In the genomic region with DNA sequence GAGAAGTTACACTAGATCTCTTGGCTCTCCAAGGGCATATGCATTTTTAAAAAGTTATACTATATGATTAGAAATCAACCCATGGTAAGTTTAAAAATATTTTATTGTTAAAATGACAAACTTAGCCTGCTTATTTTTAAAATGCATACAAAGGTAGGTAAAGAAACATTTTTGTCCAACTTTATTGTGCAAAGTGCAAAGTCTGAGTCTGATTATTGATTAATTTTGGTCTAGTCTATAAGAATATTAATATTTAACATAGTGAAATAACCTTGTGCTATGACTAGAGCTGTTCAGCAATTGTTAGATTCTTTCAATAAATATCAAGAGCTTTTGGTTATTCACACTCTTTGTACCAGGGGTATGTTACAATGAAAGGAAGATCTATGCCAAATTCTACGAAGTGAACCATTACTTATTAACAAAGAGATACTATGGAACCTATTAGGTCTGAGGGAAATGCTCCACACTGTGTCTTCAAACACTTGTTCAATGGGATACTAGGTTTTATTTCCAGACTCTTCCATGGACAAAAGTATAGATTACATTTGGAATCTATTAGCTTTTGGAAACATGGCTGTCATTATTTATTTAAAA, we compare ENCODE assay signal across 28 cellular contexts.
DNase-seq lines count a peak whose midpoint lies in the region; ATAC-seq, FAIRE-seq and TF ChIP-seq lines count a peak whose summit lies in the region.
"Had no signal": no experiment of that assay in that cellular context is flagged by ENCODE, and none has a peak within 500 bp of the region (broad histone marks: within the 10 kb centered on the region; RNA-seq: fewer than 3 reads in every experiment).

No MANE protein-coding gene starts in this region.

- TF ChIP-seq CTCF in D721Med (IDR thresholded peaks at IDR 0.05; ENCODE audit: insufficient read depth, missing control alignments) (no peak), HepG2 (CRISPR knock-in tag; IDR thresholded peaks at IDR 0.05) (no peak), right lobe of liver (IDR thresholded peaks at IDR 0.05) (no peak), mammary epithelial cell (conservative IDR thresholded peaks at IDR 0.05 in 1 of 2, IDR thresholded peaks at IDR 0.05 in 1 of 2; ENCODE audit: extremely low read depth in 1 of 2, insufficient read depth in 1 of 2, low read depth in 1 of 2, low read length in 2 of 2) (no peak)

- H3K36me3 ChIP-seq in HepG2 (replicated peaks in 1 of 2; ENCODE audit: control insufficient read depth in 1 of 2, insufficient read depth in 2 of 2, low read length in 2 of 2) (no peaks in the 10 kb centered on the region), right lobe of liver (no peaks in the 10 kb centered on the region), mammary epithelial cell (ENCODE audit: insufficient read depth, low read length) (no peaks in the 10 kb centered on the region), GM23248 (ENCODE audit: low read depth) (no peaks in the 10 kb centered on the region)
- H3K36me3 ChIP-seq: BLaER1 treated with 17β-estradiol and CSF1 and Interleukin-3, amounts not matched to agents 10 nM and 100 nM had no signal

- 4% methylated on average over 1 of the region's 1 CpG for WGBS in HepG2 (ENCODE audit: low lambda C conversion rate)
- WGBS in right lobe of liver (ENCODE audit: insufficient coverage, low coverage, low lambda C conversion rate, missing lambda C conversion rate), result 24% methylated on average over 1 of the region's 1 CpG
- WGBS in mammary epithelial cell (ENCODE audit: low coverage, missing lambda C conversion rate), result 76% methylated on average over 1 of the region's 1 CpG
- WGBS in GM23248 (ENCODE audit: low coverage in 1 of 2, low lambda C conversion rate in 2 of 2, missing lambda C conversion rate in 2 of 2), 2 experiments, result 63 to 88% methylated on average over 1 of the region's 1 CpG

- TF ChIP-seq RAD21 in HepG2 (CRISPR knock-in tag; IDR thresholded peaks at IDR 0.05), result no peak

- FAIRE-seq in D721Med (lab: Jason Lieb, UNC), result peak; percentile 29
- FAIRE-seq in islet of Langerhans (lab: Jason Lieb, UNC), result peak; percentile 5
- FAIRE-seq in HepG2 (lab: Jason Lieb, UNC), result no peak
- FAIRE-seq: A549, GM12878, GM12892, GM18507 had no signal

- in situ Hi-C loops in HepG2 (cut with HindIII; ENCODE audit: extremely low pct_ligation_motif_present, low pct_unique_long_range_greater_than_20kb) (no loop called here), mammary epithelial cell (cut with MboI; ENCODE audit: low sequenced_read_pairs in 2 of 2) (no loop called here), GM23248 (cut with MboI) (no loop called here)

- 0 out of 2 replicates have a peak, but pooled peaks cover 4% of the 10 kb centered on the region for H3K4me1 ChIP-seq in HepG2 (ENCODE audit: insufficient read depth, low read length)
- no peaks in the 10 kb centered on the region for H3K4me1 ChIP-seq in right lobe of liver
- no peaks in the 10 kb centered on the region for H3K4me1 ChIP-seq in mammary epithelial cell (ENCODE audit: insufficient read depth, low read length)
- peaks cover 6% of the 10 kb centered on the region; the same call in 1 of the 2 replicates for H3K4me1 ChIP-seq in GM23248 (ENCODE audit: insufficient read depth)
- H3K4me1 ChIP-seq: A549; BLaER1 treated with 17β-estradiol and CSF1 and Interleukin-3, amounts not matched to agents 10 nM and 100 nM; Caco-2 had no signal

- TF ChIP-seq POLR2A in HepG2 (IDR thresholded peaks at IDR 0.05; ENCODE audit: insufficient read depth in 1 of 2, low read depth in 2 of 2, low read length in 2 of 2) (no peak), right lobe of liver (IDR thresholded peaks at IDR 0.05) (no peak)

- BruUV-seq in HepG2 (replicated peaks; lab: Mats Ljungman, UMichigan) (no TSS peak), mammary epithelial cell (replicated peaks; lab: Mats Ljungman, UMichigan) (no TSS peak)

- H2AFZ ChIP-seq in HepG2 (ENCODE audit: low read length), result no peak overlapping the region
- H2AFZ ChIP-seq in mammary epithelial cell (ENCODE audit: low read depth, low read length), result no peak overlapping the region
- H2AFZ ChIP-seq in GM23248, result no peak overlapping the region

- peaks cover 6% of the 10 kb centered on the region for H3K4me1 Mint-ChIP-seq in stimulated activated naive CD8-positive, alpha-beta T cell treated with anti-CD3 and anti-CD28 coated beads, Interleukin-15, amount 100 ng/mL, for 72 hours
- H3K4me1 Mint-ChIP-seq: B cell had no signal

- dilution Hi-C loops in mammary epithelial cell (cut with HindIII; ENCODE audit: low sequenced_read_pairs), result no loop called here

- no peaks in the 10 kb centered on the region for H3K79me2 ChIP-seq in HepG2 (ENCODE audit: insufficient read depth, low read length)
- no peaks in the 10 kb centered on the region for H3K79me2 ChIP-seq in mammary epithelial cell (ENCODE audit: insufficient read depth, low read length)
- H3K79me2 ChIP-seq in GM23248 (ENCODE audit: insufficient read depth), result no peaks in the 10 kb centered on the region

- no peaks in the 10 kb centered on the region for H4K20me1 ChIP-seq in HepG2 (ENCODE audit: insufficient read depth, low read length)
- no peaks in the 10 kb centered on the region for H4K20me1 ChIP-seq in mammary epithelial cell (ENCODE audit: insufficient read depth, low read length)
- no peaks in the 10 kb centered on the region for H4K20me1 ChIP-seq in GM23248 (ENCODE audit: insufficient read depth)
- H4K20me1 ChIP-seq: BLaER1 treated with 17β-estradiol and CSF1 and Interleukin-3, amounts not matched to agents 10 nM and 100 nM had no signal

- H3K9ac ChIP-seq in HepG2 (ENCODE audit: insufficient read depth, low read depth, low read length), result no peak overlapping the region
- no peak overlapping the region for H3K9ac ChIP-seq in mammary epithelial cell (ENCODE audit: insufficient read depth, low read length)
- H3K9ac ChIP-seq in GM23248, result no peak overlapping the region
- H3K9ac ChIP-seq: BLaER1 treated with 17β-estradiol and CSF1 and Interleukin-3, amounts not matched to agents 10 nM and 100 nM had no signal

- H3K27ac ChIP-seq in HepG2 (ENCODE audit: extremely low read length, insufficient read depth, low read length) (no peak overlapping the region), right lobe of liver (no peak overlapping the region), mammary epithelial cell (ENCODE audit: insufficient read depth, low read depth, low read length) (no peak overlapping the region), GM23248 (no peak overlapping the region)
- H3K27ac ChIP-seq: 22Rv1; A549; BLaER1 treated with 17β-estradiol and CSF1 and Interleukin-3, amounts not matched to agents 10 nM and 100 nM; C4-2B had no signal

- H3K27me3 ChIP-seq in HepG2 (ENCODE audit: control insufficient read depth in 1 of 2, insufficient read depth in 2 of 2, low read length in 2 of 2) (no peaks in the 10 kb centered on the region), right lobe of liver (no peaks in the 10 kb centered on the region), mammary epithelial cell (ENCODE audit: insufficient read depth, low read length) (no peaks in the 10 kb centered on the region), GM23248 (replicated peaks; ENCODE audit: insufficient read depth) (no peaks in the 10 kb centered on the region)
- H3K27me3 ChIP-seq: BLaER1 treated with 17β-estradiol and CSF1 and Interleukin-3, amounts not matched to agents 10 nM and 100 nM had no signal

- POLR2A ChIA-PET in HepG2 (lab: Yijun Ruan, JAX), result no interaction called here

- no peak overlapping the region for H3K4me2 ChIP-seq in HepG2 (ENCODE audit: low read depth, low read length)
- no peak overlapping the region for H3K4me2 ChIP-seq in mammary epithelial cell (ENCODE audit: insufficient read depth, low read depth, low read length)
- no peak overlapping the region for H3K4me2 ChIP-seq in GM23248 (ENCODE audit: unreplicated experiment)
- H3K4me2 ChIP-seq: A549; BLaER1 treated with 17β-estradiol and CSF1 and Interleukin-3, amounts not matched to agents 10 nM and 100 nM had no signal

- H3K9me3 ChIP-seq in HepG2 (ENCODE audit: low read length) (no peaks in the 10 kb centered on the region), right lobe of liver (no peaks in the 10 kb centered on the region), mammary epithelial cell (replicated peaks; ENCODE audit: insufficient read depth, low read length) (no peaks in the 10 kb centered on the region), GM23248 (ENCODE audit: low read depth) (no peaks in the 10 kb centered on the region)
- H3K9me3 ChIP-seq: A549; BLaER1 treated with 17β-estradiol and CSF1 and Interleukin-3, amounts not matched to agents 10 nM and 100 nM; Caco-2 had no signal

- intact Hi-C loops in HepG2 (cut with micrococcal nuclease; ENCODE audit: unreplicated experiment), result no loop called here
- intact Hi-C loops in right lobe of liver (cut with DNase I), result no loop called here
- intact Hi-C loops in mammary epithelial cell (cut with micrococcal nuclease), result no loop called here

- ATAC-seq in HepG2 (0 out of 3 replicates have a peak, but pooled peaks have one; percentile 23), right lobe of liver (peak; percentile 69 to 85 (median 78))
- ATAC-seq in stimulated activated naive CD8-positive, alpha-beta T cell treated with anti-CD3 and anti-CD28 coated beads, Interleukin-15, amount 100 ng/mL, for 72 hours, result no peak
- ATAC-seq: A549; CD8-positive, alpha-beta T cell; GM12878 had no signal

- CTCF ChIA-PET in HepG2 (lab: Yijun Ruan, JAX; ENCODE audit: low intra/inter-chr PET ratio, low total read pairs), result no interaction called here
- CTCF ChIA-PET in mammary epithelial cell (lab: Charles Lee; ENCODE audit: low non-redundant PET), result no interaction called here

- H3K4me3 ChIP-seq in HepG2 (replicated peaks in 1 of 3; ENCODE audit: insufficient read depth in 1 of 3, low read depth in 2 of 3, low read length in 3 of 3) (no peak overlapping the region), right lobe of liver (no peak overlapping the region), mammary epithelial cell (replicated peaks in 1 of 3; ENCODE audit: insufficient read depth in 1 of 3, low read depth in 2 of 3, low read length in 3 of 3) (no peak overlapping the region), GM23248 (no peak overlapping the region)
- H3K4me3 ChIP-seq: A549; BLaER1 treated with 17β-estradiol and CSF1 and Interleukin-3, amounts not matched to agents 10 nM and 100 nM; GM12878 had no signal

- no peak for TF ChIP-seq EP300 in HepG2 (IDR thresholded peaks at IDR 0.05; ENCODE audit: low read depth in 2 of 2, low read length in 2 of 2)
- TF ChIP-seq EP300 in HepG2 (CRISPR knock-in tag; IDR thresholded peaks at IDR 0.05; ENCODE audit: borderline replicate concordance), result no peak

- H3K27ac Mint-ChIP-seq in stimulated activated naive CD8-positive, alpha-beta T cell treated with anti-CD3 and anti-CD28 coated beads, Interleukin-15, amount 100 ng/mL, for 72 hours, result no peak overlapping the region
- H3K27ac Mint-ChIP-seq: B cell; CD4-positive, alpha-beta T cell; CD8-positive, alpha-beta T cell had no signal

- no peaks in the 10 kb centered on the region for H3K9me2 ChIP-seq in GM23248 (ENCODE audit: insufficient read depth)

- H3K4me3 Mint-ChIP-seq in stimulated activated naive CD8-positive, alpha-beta T cell treated with anti-CD3 and anti-CD28 coated beads, Interleukin-15, amount 100 ng/mL, for 72 hours, result no peak overlapping the region
- H3K4me3 Mint-ChIP-seq: B cell; CD4-positive, alpha-beta T cell; CD8-positive, alpha-beta T cell had no signal

- DNase-seq in D721Med (ENCODE audit: insufficient read length, low spot score) (no peak), HepG2 (ENCODE audit: low spot score) (no peak), right lobe of liver (no peak), mammary epithelial cell (no peak), GM23248 (no peak), SW480 (ENCODE audit: low spot score) (no peak)
- DNase-seq in stimulated activated naive CD8-positive, alpha-beta T cell treated with anti-CD3 and anti-CD28 coated beads, Interleukin-15, amount 100 ng/mL, for 72 hours, result no peak
- DNase-seq: AML-193; Caco-2; Calu3; CD4-positive, alpha-beta T cell; CD8-positive, alpha-beta T cell; DMS 273 treated with DMSO at 0.1 percent for 48 hours; DMS153; DMS53; DMS79; DND-41; EL; GDM1 had no signal

- peaks cover 11% of the 10 kb centered on the region for H3K27me3 Mint-ChIP-seq in stimulated activated naive CD8-positive, alpha-beta T cell treated with anti-CD3 and anti-CD28 coated beads, Interleukin-15, amount 100 ng/mL, for 72 hours

- H3F3A ChIP-seq in GM23248 (ENCODE audit: insufficient read depth), result no peaks in the 10 kb centered on the region

- H3K9me3 Mint-ChIP-seq in stimulated activated naive CD8-positive, alpha-beta T cell treated with anti-CD3 and anti-CD28 coated beads, Interleukin-15, amount 100 ng/mL, for 72 hours, result no peaks in the 10 kb centered on the region
- H3K9me3 Mint-ChIP-seq: CD4-positive, alpha-beta T cell; CD8-positive, alpha-beta T cell had no signal
